27 cellular contexts compared by ENCODE assay signal in genomic region chr11:104522123-104522522, GRCh38.
"Had no signal": no experiment of that assay in that cellular context is flagged by ENCODE, and none has a peak within 500 bp of the region (broad histone marks: within the 10 kb centered on the region; RNA-seq: fewer than 3 reads in every experiment).

No MANE protein-coding gene starts in this region.

- ATAC-seq: activated CD8-positive, alpha-beta T cell treated with anti-CD3 and anti-CD28 coated beads for 36 hours; activated naive CD4-positive, alpha-beta T cell treated with anti-CD3 and anti-CD28 coated beads, Interleukin-2, amount 50 U/mL, for 72 hours; activated T-cell treated with anti-CD3 and anti-CD28 coated beads, Interleukin-2, amount 50 U/mL, for 4 hours; activated T-cell treated with anti-CD3 and anti-CD28 coated beads, Interleukin-2, amount 50 U/mL, for 72 hours; activated T-helper 17 cell treated with anti-CD3 and anti-CD28 coated beads, Interleukin-2, amount 50 U/mL, for 72 hours had no signal

- DNase-seq: activated B cell treated with CpG ODN at 0.5 μM for 24 hours; activated CD4-positive, alpha-beta memory T cell treated with anti-CD3 and anti-CD28 coated beads for 36 hours; activated CD4-positive, alpha-beta T cell treated with anti-CD3 and anti-CD28 coated beads for 4 hours; activated CD4-positive, alpha-beta T cell treated with anti-CD3 and anti-CD28 coated beads, Interleukin-2, amount 10 ng/mL, durations not matched to agents 24 days and 14 days; activated CD4-positive, alpha-beta T cell treated with anti-CD3 and anti-CD28 coated beads, Interleukin-2, amount 50 U/mL, for 1 hour; activated CD4-positive, alpha-beta T cell treated with anti-CD3 and anti-CD28 coated beads, Interleukin-2, amount 50 U/mL, for 4 hours; activated CD4-positive, CD25-positive, alpha-beta regulatory T cell treated with anti-CD3 and anti-CD28 coated beads, Interleukin-2, amount 50 U/mL, for 72 hours; activated CD8-positive, alpha-beta memory T cell treated with anti-CD3 and anti-CD28 coated beads, Interleukin-2, amount 50 U/mL, for 4 hours; activated CD8-positive, alpha-beta T cell treated with anti-CD3 and anti-CD28 coated beads for 36 hours; activated effector memory CD4-positive, alpha-beta T cell treated with anti-CD3 and anti-CD28 coated beads, Interleukin-2, amount 50 U/mL, for 16 hours; activated gamma-delta T cell treated with Interleukin-2 at 50 U/mL for 16 hours; activated naive CD4-positive, alpha-beta T cell; activated naive CD4-positive, alpha-beta T cell treated with anti-CD3 and anti-CD28 coated beads for 36 hours; activated naive CD4-positive, alpha-beta T cell treated with anti-CD3 and anti-CD28 coated beads, Interleukin-2, amount 50 U/mL, for 16 hours; activated naive CD8-positive, alpha-beta T cell treated with anti-CD3 and anti-CD28 coated beads for 36 hours; activated T-cell treated with anti-CD3 and anti-CD28 coated beads for 4 hours; activated T-cell treated with anti-CD3 and anti-CD28 coated beads, Interleukin-2, amount 50 U/mL, for 1 hour; activated T-cell treated with anti-CD3 and anti-CD28 coated beads, Interleukin-2, amount 50 U/mL, for 4 hours; activated T-cell treated with anti-CD3 and anti-CD28 coated beads, Interleukin-2, amount 50 U/mL, for 72 hours; amniotic stem cell; aorta; central memory CD4-positive, alpha-beta T cell; colonic mucosa; T-helper 2 cell; T-helper 9 cell had no signal
